ENCODE assay signal across 1 cellular context in the genomic region with DNA sequence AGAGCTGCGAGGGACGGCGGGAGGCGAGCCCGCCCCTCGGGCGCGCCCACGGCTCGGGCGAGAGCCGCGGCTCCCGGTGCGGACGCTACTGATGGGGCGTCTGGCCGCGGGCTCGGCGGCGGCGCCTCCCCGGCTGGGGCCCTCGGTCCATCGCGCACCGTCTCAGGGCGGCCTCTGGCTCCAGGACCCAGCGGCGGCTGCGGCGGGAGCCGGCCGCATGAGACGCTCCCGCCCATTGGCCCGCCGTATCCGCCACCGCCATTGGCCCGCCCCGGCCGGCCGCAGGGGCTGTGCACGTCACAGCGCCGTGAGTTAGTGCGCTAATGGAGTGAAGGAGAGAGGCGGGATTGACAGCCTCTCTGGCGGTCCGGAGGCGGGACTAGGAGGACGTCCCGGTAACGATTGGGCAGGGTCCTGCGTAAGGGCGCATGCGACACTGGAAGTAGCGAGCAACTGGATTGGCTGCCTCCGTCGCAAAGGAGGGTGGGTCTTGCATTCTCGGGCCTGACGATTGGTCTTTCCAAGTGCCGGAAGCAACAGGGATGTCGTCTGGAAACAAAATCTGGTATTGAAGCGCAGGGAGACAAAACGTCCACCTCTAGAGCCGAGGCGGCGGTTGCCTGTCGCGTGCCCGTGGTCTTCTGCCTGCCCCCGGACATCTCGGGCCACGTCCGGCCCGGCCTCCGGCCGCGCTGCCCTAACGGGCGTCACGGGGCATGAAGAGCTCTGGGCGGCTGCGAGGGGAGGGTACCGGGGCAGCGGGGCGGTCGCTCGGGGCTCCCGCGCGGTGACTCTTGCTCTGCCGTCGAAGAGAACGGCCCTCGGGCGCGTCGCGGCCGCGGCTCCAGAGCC.
TF ChIP-seq lines count a peak whose summit lies in the region.

A gene (minus strand): TSS at position 176 of the 852 bp plus-strand sequence. CDS start 173,542 bp downstream, outside the sequence.

TF ChIP-seq in WTC11, 78 proteins besides CTCF, POLR2A, EP300 and RAD21 (continued from another document):
- TF ChIP-seq, protein P1, sequence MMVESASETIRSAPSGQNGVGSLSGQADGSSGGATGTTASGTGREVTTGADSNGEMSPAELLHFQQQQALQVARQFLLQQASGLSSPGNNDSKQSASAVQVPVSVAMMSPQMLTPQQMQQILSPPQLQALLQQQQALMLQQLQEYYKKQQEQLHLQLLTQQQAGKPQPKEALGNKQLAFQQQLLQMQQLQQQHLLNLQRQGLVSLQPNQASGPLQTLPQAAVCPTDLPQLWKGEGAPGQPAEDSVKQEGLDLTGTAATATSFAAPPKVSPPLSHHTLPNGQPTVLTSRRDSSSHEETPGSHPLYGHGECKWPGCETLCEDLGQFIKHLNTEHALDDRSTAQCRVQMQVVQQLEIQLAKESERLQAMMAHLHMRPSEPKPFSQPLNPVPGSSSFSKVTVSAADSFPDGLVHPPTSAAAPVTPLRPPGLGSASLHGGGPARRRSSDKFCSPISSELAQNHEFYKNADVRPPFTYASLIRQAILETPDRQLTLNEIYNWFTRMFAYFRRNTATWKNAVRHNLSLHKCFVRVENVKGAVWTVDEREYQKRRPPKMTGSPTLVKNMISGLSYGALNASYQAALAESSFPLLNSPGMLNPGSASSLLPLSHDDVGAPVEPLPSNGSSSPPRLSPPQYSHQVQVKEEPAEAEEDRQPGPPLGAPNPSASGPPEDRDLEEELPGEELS (CRISPR knock-in tag; IDR thresholded peaks at IDR 0.05), result peak; percentile 91; the same call in 1 of the 2 replicates
- TF ChIP-seq TEAD1 (CRISPR knock-in tag; IDR thresholded peaks at IDR 0.05) (peak; percentile 42), RELA (CRISPR knock-in tag; IDR thresholded peaks at IDR 0.05; ENCODE audit: borderline replicate concordance) (no peak)
- TF ChIP-seq, protein P2, sequence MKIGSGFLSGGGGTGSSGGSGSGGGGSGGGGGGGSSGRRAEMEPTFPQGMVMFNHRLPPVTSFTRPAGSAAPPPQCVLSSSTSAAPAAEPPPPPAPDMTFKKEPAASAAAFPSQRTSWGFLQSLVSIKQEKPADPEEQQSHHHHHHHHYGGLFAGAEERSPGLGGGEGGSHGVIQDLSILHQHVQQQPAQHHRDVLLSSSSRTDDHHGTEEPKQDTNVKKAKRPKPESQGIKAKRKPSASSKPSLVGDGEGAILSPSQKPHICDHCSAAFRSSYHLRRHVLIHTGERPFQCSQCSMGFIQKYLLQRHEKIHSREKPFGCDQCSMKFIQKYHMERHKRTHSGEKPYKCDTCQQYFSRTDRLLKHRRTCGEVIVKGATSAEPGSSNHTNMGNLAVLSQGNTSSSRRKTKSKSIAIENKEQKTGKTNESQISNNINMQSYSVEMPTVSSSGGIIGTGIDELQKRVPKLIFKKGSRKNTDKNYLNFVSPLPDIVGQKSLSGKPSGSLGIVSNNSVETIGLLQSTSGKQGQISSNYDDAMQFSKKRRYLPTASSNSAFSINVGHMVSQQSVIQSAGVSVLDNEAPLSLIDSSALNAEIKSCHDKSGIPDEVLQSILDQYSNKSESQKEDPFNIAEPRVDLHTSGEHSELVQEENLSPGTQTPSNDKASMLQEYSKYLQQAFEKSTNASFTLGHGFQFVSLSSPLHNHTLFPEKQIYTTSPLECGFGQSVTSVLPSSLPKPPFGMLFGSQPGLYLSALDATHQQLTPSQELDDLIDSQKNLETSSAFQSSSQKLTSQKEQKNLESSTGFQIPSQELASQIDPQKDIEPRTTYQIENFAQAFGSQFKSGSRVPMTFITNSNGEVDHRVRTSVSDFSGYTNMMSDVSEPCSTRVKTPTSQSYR (CRISPR knock-in tag; IDR thresholded peaks at IDR 0.05), result no peak
- TF ChIP-seq, protein P3, sequence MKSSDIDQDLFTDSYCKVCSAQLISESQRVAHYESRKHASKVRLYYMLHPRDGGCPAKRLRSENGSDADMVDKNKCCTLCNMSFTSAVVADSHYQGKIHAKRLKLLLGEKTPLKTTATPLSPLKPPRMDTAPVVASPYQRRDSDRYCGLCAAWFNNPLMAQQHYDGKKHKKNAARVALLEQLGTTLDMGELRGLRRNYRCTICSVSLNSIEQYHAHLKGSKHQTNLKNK (CRISPR knock-in tag; IDR thresholded peaks at IDR 0.05), result no peak
